ENCODE assay signal across 8 cellular contexts in genomic region chr11:64251986-64252837, GRCh38. TPM values are rescaled to one million over a fixed set of nuclear protein-coding genes. Genes with fewer than 3 reads are reported as not detected.
DNase-seq lines count a peak whose midpoint lies in the region; ATAC-seq, FAIRE-seq and TF ChIP-seq lines count a peak whose summit lies in the region.

No MANE protein-coding gene starts in this region.

- H3K4me1 Mint-ChIP-seq in astrocyte (ENCODE audit: low read depth, unreplicated experiment), result peaks cover 9% of the 10 kb centered on the region
- peaks cover 47% of the 10 kb centered on the region for H3K4me1 Mint-ChIP-seq in stimulated activated memory B cell treated with anti-CD40 and anti-IgM and Interleukin-4, amounts not matched to agents 10 μg/mL and 1 μg/mL and 100 μg/mL, for 72 hours

- H3K27me3 ChIP-seq in GM06990 (replicated peaks; ENCODE audit: control insufficient read depth, insufficient read depth, low read length), result no peaks in the 10 kb centered on the region
- no peaks in the 10 kb centered on the region for H3K27me3 ChIP-seq in astrocyte (ENCODE audit: insufficient read depth, low read length)

- no peaks in the 10 kb centered on the region for H3K27me3 Mint-ChIP-seq in astrocyte (ENCODE audit: low read depth, unreplicated experiment)
- H3K27me3 Mint-ChIP-seq in stimulated activated memory B cell treated with anti-CD40 and anti-IgM and Interleukin-4, amounts not matched to agents 10 μg/mL and 1 μg/mL and 100 μg/mL, for 72 hours, result no peaks in the 10 kb centered on the region

- H3K9me3 ChIP-seq in astrocyte (ENCODE audit: insufficient read depth, low read depth, low read length) (no peaks in the 10 kb centered on the region), iPS-18c (ENCODE audit: control insufficient read depth, insufficient read depth, low read length) (no peaks in the 10 kb centered on the region)

- H3K36me3 ChIP-seq in GM06990 (ENCODE audit: control insufficient read depth, insufficient read depth, low read length) (peaks cover 8% of the 10 kb centered on the region), astrocyte (ENCODE audit: insufficient read depth, low read length) (peaks cover 6% of the 10 kb centered on the region)

- H3K79me2 ChIP-seq in astrocyte (ENCODE audit: insufficient read depth, low read length), result peaks cover 29% of the 10 kb centered on the region

- peaks cover 22% of the 10 kb centered on the region for H3K4me1 ChIP-seq in astrocyte (ENCODE audit: insufficient read depth, low read length)

- H4K20me1 ChIP-seq in astrocyte (ENCODE audit: insufficient read depth, low read length), result peaks cover 29% of the 10 kb centered on the region

- H3K4me3 ChIP-seq in GM06990 (replicated peaks; ENCODE audit: low read depth, low read length) (peak overlapping the region; percentile 71), astrocyte (ENCODE audit: insufficient read depth, low read depth, low read length) (peak overlapping the region; percentile 80), iPS-18c (ENCODE audit: insufficient read depth, low read depth, low read length) (peak overlapping the region; percentile 87)

- no peak for DNase-seq in GM06990 (ENCODE audit: extremely low read depth, insufficient read length)
- peak; percentile 58 for DNase-seq in M059J (ENCODE audit: low read depth)
- DNase-seq in astrocyte (ENCODE audit: low read depth), result no peak
- no peak for DNase-seq in NCI-H2029 (lab: John Stamatoyannopoulos, UW)
- DNase-seq in occipital lobe (lab: John Stamatoyannopoulos, UW), result no peak

- no peak for ATAC-seq in stimulated activated memory B cell treated with anti-CD40 and anti-IgM and Interleukin-4, amounts not matched to agents 10 μg/mL and 1 μg/mL and 100 μg/mL, for 72 hours
- ATAC-seq in HG02678 (IDR thresholded peaks at IDR 0.05; ENCODE audit: unreplicated experiment), result no peak

- no peak for FAIRE-seq in astrocyte (lab: Jason Lieb, UNC)

- peak overlapping the region; percentile 91 for H3K4me3 Mint-ChIP-seq in astrocyte (ENCODE audit: unreplicated experiment)
- H3K4me3 Mint-ChIP-seq in stimulated activated memory B cell treated with anti-CD40 and anti-IgM and Interleukin-4, amounts not matched to agents 10 μg/mL and 1 μg/mL and 100 μg/mL, for 72 hours, result peak overlapping the region; percentile 86

- H3K9me3 Mint-ChIP-seq in astrocyte (ENCODE audit: unreplicated experiment), result no peaks in the 10 kb centered on the region
- H3K9me3 Mint-ChIP-seq in stimulated activated memory B cell treated with anti-CD40 and anti-IgM and Interleukin-4, amounts not matched to agents 10 μg/mL and 1 μg/mL and 100 μg/mL, for 72 hours, result no peaks in the 10 kb centered on the region

- TF ChIP-seq CTCF in GM06990 (IDR thresholded peaks at IDR 0.05; ENCODE audit: insufficient read depth, low read length, poor library complexity, severe bottlenecking), result peak; percentile 52
- peak; percentile 34 for TF ChIP-seq CTCF in astrocyte (IDR thresholded peaks at IDR 0.05; ENCODE audit: insufficient read depth, low read depth, low read length)

- peaks cover 7% of the 10 kb centered on the region for H3K36me3 Mint-ChIP-seq in astrocyte (ENCODE audit: low read depth, unreplicated experiment)
- no peaks in the 10 kb centered on the region for H3K36me3 Mint-ChIP-seq in stimulated activated memory B cell treated with anti-CD40 and anti-IgM and Interleukin-4, amounts not matched to agents 10 μg/mL and 1 μg/mL and 100 μg/mL, for 72 hours

- peak overlapping the region; percentile 55 for H2AFZ ChIP-seq in astrocyte (ENCODE audit: low read depth, low read length)

- H3K4me2 ChIP-seq in astrocyte (ENCODE audit: low read length), result peak overlapping the region; percentile 99

- peak overlapping the region; percentile 87 for H3K27ac Mint-ChIP-seq in astrocyte (ENCODE audit: unreplicated experiment)
- peak overlapping the region; percentile 36 for H3K27ac Mint-ChIP-seq in stimulated activated memory B cell treated with anti-CD40 and anti-IgM and Interleukin-4, amounts not matched to agents 10 μg/mL and 1 μg/mL and 100 μg/mL, for 72 hours

- no peak overlapping the region for H3K27ac ChIP-seq in astrocyte (ENCODE audit: low read depth, low read length)

- peak overlapping the region; percentile 88 for H3K9ac ChIP-seq in astrocyte (ENCODE audit: low read length)

RNA-seq across cellular contexts. Expression of gene PLCB3, which starts 0.9 kb away (rescaled TPM):
- total RNA-seq in M059J (2014; rRNA removed; shearing (Covaris generic)), result 24.0 and 42.3 TPM in 2 replicates
- total RNA-seq in astrocyte (48.7 and 50.9 TPM in 2 replicates), occipital lobe (9.2 TPM)

RNA-seq across cellular contexts. Expression of gene PPP1R14B, which starts 5.5 kb away (rescaled TPM):
- total RNA-seq in M059J (2014; rRNA removed; shearing (Covaris generic)), result 248 and 263 TPM in 2 replicates
- total RNA-seq in astrocyte, result 338 and 370 TPM in 2 replicates
- 74.2 TPM for total RNA-seq in occipital lobe

RNA-seq across cellular contexts. Expression of gene FKBP2, which starts 11.3 kb away (rescaled TPM):
- 100 and 104 TPM in 2 replicates for total RNA-seq in M059J (2014; rRNA removed; shearing (Covaris generic))
- 41.5 and 45.6 TPM in 2 replicates for total RNA-seq in astrocyte
- total RNA-seq in occipital lobe, result 17.5 TPM

RNA-seq across cellular contexts. Expression of gene VEGFB, which starts 17.8 kb away (rescaled TPM):
- total RNA-seq in M059J (2014; rRNA removed; shearing (Covaris generic)), result 29.8 and 36.1 TPM in 2 replicates
- total RNA-seq in astrocyte (30.4 and 36.8 TPM in 2 replicates), occipital lobe (9.5 TPM)

RNA-seq across cellular contexts. Expression of gene DNAJC4, which starts 21.9 kb away (rescaled TPM):
- 20.6 and 23.7 TPM in 2 replicates for total RNA-seq in M059J (2014; rRNA removed; shearing (Covaris generic))
- total RNA-seq in astrocyte (23.8 and 25.7 TPM in 2 replicates), occipital lobe (5.6 TPM)
